In the genomic region with DNA sequence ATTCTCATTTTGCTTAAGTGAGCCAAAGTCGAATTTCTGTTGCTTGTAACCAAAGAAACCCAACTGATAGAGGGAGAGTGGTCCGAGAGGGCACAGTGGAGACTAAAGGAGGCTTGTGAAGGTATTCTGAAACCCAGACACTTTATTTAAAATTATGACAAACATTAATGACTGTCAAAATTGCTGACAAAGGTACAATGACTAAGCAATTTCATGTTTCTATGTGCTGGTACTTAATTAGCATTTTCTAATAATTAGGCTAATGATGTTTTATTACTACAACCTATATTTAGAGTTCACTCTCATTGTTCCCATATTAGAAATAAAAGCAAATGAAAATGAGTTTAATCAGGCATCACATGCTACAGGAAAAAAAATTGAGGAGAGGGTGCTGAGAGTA, we compare ENCODE assay signal across 21 cellular contexts.
A peak's percentile ranks its signal among the peaks of the same experiment; 100 is the strongest.
DNase-seq lines count a peak whose midpoint lies in the region; ATAC-seq, FAIRE-seq and TF ChIP-seq lines count a peak whose summit lies in the region.
"Had no signal": no experiment of that assay in that cellular context is flagged by ENCODE, and none has a peak within 500 bp of the region (broad histone marks: within the 10 kb centered on the region; RNA-seq: fewer than 3 reads in every experiment).

No MANE protein-coding gene starts in this region.

- H3K36me3 ChIP-seq in HepG2 (replicated peaks in 1 of 2; ENCODE audit: control insufficient read depth in 1 of 2, insufficient read depth in 2 of 2, low read length in 2 of 2) (no peaks in the 10 kb centered on the region), right lobe of liver (peaks cover 0 to 2% (median 0%) of the 10 kb centered on the region in 4 donors), IMR-90 (ENCODE audit: control insufficient read depth, insufficient read depth, low read length) (no peaks in the 10 kb centered on the region)
- H3K36me3 ChIP-seq: BE2C had no signal

- H3K23ac ChIP-seq in IMR-90 (ENCODE audit: low read depth, low read length) = no peak overlapping the region

- H3K4me2 ChIP-seq in HepG2 (ENCODE audit: low read depth, low read length) (no peak overlapping the region), IMR-90 (ENCODE audit: low read depth, low read length) (no peak overlapping the region)
- H3K4me2 ChIP-seq: BLaER1 treated with 17β-estradiol and CSF1 and Interleukin-3, amounts not matched to agents 10 nM and 100 nM had no signal

- no peak overlapping the region for H3K4me3 Mint-ChIP-seq in nephron progenitor cell
- H3K4me3 Mint-ChIP-seq in activated T-cell treated with anti-CD3 and anti-CD28 coated beads, Interleukin-2, amount 50 U/mL, for 24 hours = no peak overlapping the region
- H3K4me3 Mint-ChIP-seq: CD14-positive monocyte; CD4-positive, alpha-beta T cell; CD8-positive, alpha-beta memory T cell; H9 had no signal

- no peak for FAIRE-seq in HepG2 (lab: Jason Lieb, UNC)
- FAIRE-seq: D721Med, GM12878, GM19239 had no signal

- H3K4ac ChIP-seq in IMR-90 (ENCODE audit: low read depth, low read length) = no peak overlapping the region

- H3K79me1 ChIP-seq in IMR-90 (ENCODE audit: low read depth in 1 of 2, low read length in 2 of 2) = no peaks in the 10 kb centered on the region

- no peak overlapping the region for H4K5ac ChIP-seq in IMR-90 (ENCODE audit: low read depth, low read length)

- H2BK20ac ChIP-seq in IMR-90 (ENCODE audit: low read depth, low read length) = no peak overlapping the region

- H2AFZ ChIP-seq in HepG2 (ENCODE audit: low read length) (no peak overlapping the region), IMR-90 (replicated peaks; ENCODE audit: low read length, poor library complexity) (no peak overlapping the region)
- H2AFZ ChIP-seq: GM23248 had no signal

- in situ Hi-C loops in HepG2 (cut with HindIII; ENCODE audit: extremely low pct_ligation_motif_present, low pct_unique_long_range_greater_than_20kb) = no loop called here
- in situ Hi-C loops in IMR-90 (cut with MboI; ENCODE audit: low sequenced_read_pairs) = no loop called here

- ATAC-seq in HepG2 (no peak), right lobe of liver (no peak), IMR-90 (ENCODE audit: low read depth) (no peak)
- ATAC-seq: GM12878 had no signal

- H3K79me2 ChIP-seq in HepG2 (ENCODE audit: insufficient read depth, low read length) = no peaks in the 10 kb centered on the region

- TF ChIP-seq POLR2A in HepG2 (IDR thresholded peaks at IDR 0.05; ENCODE audit: insufficient read depth in 1 of 2, low read depth in 2 of 2, low read length in 2 of 2) (no peak), right lobe of liver (IDR thresholded peaks at IDR 0.05) (no peak), IMR-90 (IDR thresholded peaks at IDR 0.05; ENCODE audit: low read depth, low read length) (no peak)

- H3K27me3 Mint-ChIP-seq in nephron progenitor cell (ENCODE audit: low read depth, poor library complexity) = no peaks in the 10 kb centered on the region
- no peaks in the 10 kb centered on the region for H3K27me3 Mint-ChIP-seq in activated T-cell treated with anti-CD3 and anti-CD28 coated beads, Interleukin-2, amount 50 U/mL, for 24 hours
- H3K27me3 Mint-ChIP-seq: CD4-positive, alpha-beta T cell; CD8-positive, alpha-beta memory T cell had no signal

- 66% methylated on average over 2 of the region's 2 CpGs for WGBS in HepG2 (ENCODE audit: low lambda C conversion rate)
- 94% methylated on average over 2 of the region's 2 CpGs for WGBS in right lobe of liver (ENCODE audit: insufficient coverage, low coverage, low lambda C conversion rate, missing lambda C conversion rate)
- no CpG with 5 or more reads among the region's 2 CpGs for WGBS in IMR-90 (ENCODE audit: extremely low coverage in 2 of 2, insufficient read length in 1 of 2), 2 experiments

- no peak overlapping the region for H2BK5ac ChIP-seq in IMR-90 (ENCODE audit: low read depth, low read length, poor library complexity, severe bottlenecking)

- no peak overlapping the region for H3K56ac ChIP-seq in IMR-90 (ENCODE audit: extremely low read depth, insufficient read depth, low read length)

- no peak overlapping the region for H4K8ac ChIP-seq in IMR-90 (ENCODE audit: low read depth in 2 of 2, low read length in 2 of 2)

- intact Hi-C loops in HepG2 (cut with micrococcal nuclease; ENCODE audit: unreplicated experiment) = no loop called here
- intact Hi-C loops in right lobe of liver (cut with DNase I) = no loop called here
- intact Hi-C loops in IMR-90 (cut with micrococcal nuclease) = no loop called here

- TF ChIP-seq CTCF in HepG2 (CRISPR knock-in tag; IDR thresholded peaks at IDR 0.05) (no peak), right lobe of liver (IDR thresholded peaks at IDR 0.05) (no peak), IMR-90 (conservative IDR thresholded peaks at IDR 0.05; ENCODE audit: low read depth, low read length) (no peak), nephron progenitor cell (IDR thresholded peaks at IDR 0.05) (no peak)

- H3K4me1 ChIP-seq in HepG2 (ENCODE audit: insufficient read depth, low read length) = no peaks in the 10 kb centered on the region
- H3K4me1 ChIP-seq in right lobe of liver = no peaks in the 10 kb centered on the region
- H3K4me1 ChIP-seq in IMR-90 (ENCODE audit: control insufficient read depth, insufficient read depth, low read length) = no peaks in the 10 kb centered on the region
- H3K4me1 ChIP-seq: BE2C; BLaER1 treated with 17β-estradiol and CSF1 and Interleukin-3, amounts not matched to agents 10 nM and 100 nM had no signal

- DNase-seq in HepG2 (ENCODE audit: low spot score) (no peak), right lobe of liver (no peak), IMR-90 (no peak), nephron progenitor cell (no peak), mucosa of gallbladder (ENCODE audit: low spot score) (no peak)
- DNase-seq in activated T-cell treated with anti-CD3 and anti-CD28 coated beads, Interleukin-2, amount 50 U/mL, for 24 hours = no peak
- DNase-seq: AML-193; BE2C; CD4-positive, alpha-beta T cell; CD8-positive, alpha-beta memory T cell; DMS 273 treated with DMSO at 0.1 percent for 48 hours; DMS79; EL; GDM1; GM23248; H9 had no signal

- H4K91ac ChIP-seq in IMR-90 (ENCODE audit: insufficient read depth, low read depth, low read length) = no peak overlapping the region

- dilution Hi-C loops in IMR-90 (cut with HindIII; ENCODE audit: low sequenced_read_pairs, unreplicated experiment) = no loop called here

- H3K18ac ChIP-seq in IMR-90 (ENCODE audit: low read depth, low read length) = peak overlapping the region; percentile 77; the same call in 1 of the 2 replicates

- H4K20me1 ChIP-seq in HepG2 (ENCODE audit: insufficient read depth, low read length) = no peaks in the 10 kb centered on the region
- no peaks in the 10 kb centered on the region for H4K20me1 ChIP-seq in IMR-90 (ENCODE audit: insufficient read depth, low read length)
- H4K20me1 ChIP-seq: BLaER1 treated with 17β-estradiol and CSF1 and Interleukin-3, amounts not matched to agents 10 nM and 100 nM had no signal

- H2AK5ac ChIP-seq in IMR-90 (ENCODE audit: low read depth, low read length) = no peak overlapping the region

- H3K36me3 Mint-ChIP-seq in nephron progenitor cell (ENCODE audit: low read depth) = peaks cover 22% of the 10 kb centered on the region
- H3K36me3 Mint-ChIP-seq in activated T-cell treated with anti-CD3 and anti-CD28 coated beads, Interleukin-2, amount 50 U/mL, for 24 hours (ENCODE audit: low read depth) = peaks cover 15% of the 10 kb centered on the region

- POLR2A ChIA-PET in HepG2 (lab: Yijun Ruan, JAX) = no interaction called here
- POLR2A ChIA-PET in IMR-90 (lab: Charles Lee; ENCODE audit: unreplicated experiment) = no interaction called here

- CTCF ChIA-PET in HepG2 (lab: Yijun Ruan, JAX; ENCODE audit: low intra/inter-chr PET ratio, low total read pairs) (no interaction called here), IMR-90 (lab: Yijun Ruan, JAX) (no interaction called here)

- TF ChIP-seq EP300 in HepG2 (IDR thresholded peaks at IDR 0.05; ENCODE audit: low read depth in 2 of 2, low read length in 2 of 2) (no peak), HepG2 (CRISPR knock-in tag; IDR thresholded peaks at IDR 0.05; ENCODE audit: borderline replicate concordance) (no peak)

- peaks cover 4% of the 10 kb centered on the region for H3K4me1 Mint-ChIP-seq in nephron progenitor cell
- H3K4me1 Mint-ChIP-seq in activated T-cell treated with anti-CD3 and anti-CD28 coated beads, Interleukin-2, amount 50 U/mL, for 24 hours (ENCODE audit: low read depth) = peaks cover 10% of the 10 kb centered on the region
- H3K4me1 Mint-ChIP-seq: CD14-positive monocyte; CD8-positive, alpha-beta memory T cell; H9 had no signal

- H3K4me3 ChIP-seq in HepG2 (replicated peaks in 1 of 3; ENCODE audit: insufficient read depth in 1 of 3, low read depth in 2 of 3, low read length in 3 of 3) = no peak overlapping the region
- no peak overlapping the region for H3K4me3 ChIP-seq in right lobe of liver
- no peak overlapping the region for H3K4me3 ChIP-seq in IMR-90 (ENCODE audit: insufficient read depth, low read depth, low read length)
- H3K4me3 ChIP-seq: BLaER1 treated with 17β-estradiol and CSF1 and Interleukin-3, amounts not matched to agents 10 nM and 100 nM; GM12878; GM23248 had no signal

- 0 out of 2 replicates have a peak, but pooled peaks cover 3% of the 10 kb centered on the region for H3K9me1 ChIP-seq in IMR-90 (ENCODE audit: insufficient read depth, low read length)

- H3K27ac Mint-ChIP-seq in nephron progenitor cell = peak overlapping the region; percentile 48
- no peak overlapping the region for H3K27ac Mint-ChIP-seq in activated T-cell treated with anti-CD3 and anti-CD28 coated beads, Interleukin-2, amount 50 U/mL, for 24 hours
- H3K27ac Mint-ChIP-seq: CD14-positive monocyte; CD4-positive, alpha-beta T cell; CD8-positive, alpha-beta memory T cell; H9 had no signal

- H3K14ac ChIP-seq in IMR-90 (replicated peaks; ENCODE audit: low read depth, low read length) = no peak overlapping the region

- TF ChIP-seq RAD21 in HepG2 (CRISPR knock-in tag; IDR thresholded peaks at IDR 0.05) (no peak), IMR-90 (IDR thresholded peaks at IDR 0.05; ENCODE audit: low read length) (no peak)

- H3K9me3 Mint-ChIP-seq in nephron progenitor cell = no peaks in the 10 kb centered on the region
- H3K9me3 Mint-ChIP-seq in activated T-cell treated with anti-CD3 and anti-CD28 coated beads, Interleukin-2, amount 50 U/mL, for 24 hours = no peaks in the 10 kb centered on the region
- H3K9me3 Mint-ChIP-seq: CD14-positive monocyte; CD4-positive, alpha-beta T cell; CD8-positive, alpha-beta memory T cell; H9 had no signal

- no TSS peak for BruUV-seq in HepG2 (replicated peaks; lab: Mats Ljungman, UMichigan)
- no TSS peak for BruUV-seq in IMR-90 (replicated peaks; lab: Mats Ljungman, UMichigan)

- H3K9me3 ChIP-seq in HepG2 (ENCODE audit: low read length) (no peaks in the 10 kb centered on the region), right lobe of liver (no peaks in the 10 kb centered on the region), IMR-90 (ENCODE audit: control insufficient read depth, insufficient read depth, low read length) (no peaks in the 10 kb centered on the region)
- H3K9me3 ChIP-seq: BE2C; BLaER1 treated with 17β-estradiol and CSF1 and Interleukin-3, amounts not matched to agents 10 nM and 100 nM had no signal

- H2AK9ac ChIP-seq in IMR-90 (replicated peaks; ENCODE audit: low read depth, low read length, poor library complexity) = no peak overlapping the region

- H3K27me3 ChIP-seq in HepG2 (ENCODE audit: control insufficient read depth in 1 of 2, insufficient read depth in 2 of 2, low read length in 2 of 2) = no peaks in the 10 kb centered on the region
- no peaks in the 10 kb centered on the region for H3K27me3 ChIP-seq in right lobe of liver
- no peaks in the 10 kb centered on the region for H3K27me3 ChIP-seq in IMR-90 (ENCODE audit: control insufficient read depth, insufficient read depth, low read length)
- H3K27me3 ChIP-seq: BE2C; BLaER1 treated with 17β-estradiol and CSF1 and Interleukin-3, amounts not matched to agents 10 nM and 100 nM had no signal

- no peak overlapping the region for H3K9ac ChIP-seq in HepG2 (ENCODE audit: insufficient read depth, low read depth, low read length)
- H3K9ac ChIP-seq in IMR-90 (ENCODE audit: low read depth, low read length) = no peak overlapping the region
- H3K9ac ChIP-seq: BLaER1 treated with 17β-estradiol and CSF1 and Interleukin-3, amounts not matched to agents 10 nM and 100 nM; GM23248 had no signal

- H2BK15ac ChIP-seq in IMR-90 (ENCODE audit: low read depth, low read length) = no peak overlapping the region

- H3K27ac ChIP-seq in HepG2 (ENCODE audit: extremely low read length, insufficient read depth, low read length) (no peak overlapping the region), right lobe of liver (no peak overlapping the region), IMR-90 (ENCODE audit: insufficient read depth, low read length) (no peak overlapping the region)
- H3K27ac ChIP-seq: BLaER1 treated with 17β-estradiol and CSF1 and Interleukin-3, amounts not matched to agents 10 nM and 100 nM; GM23248 had no signal

- H2BK120ac ChIP-seq in IMR-90 (ENCODE audit: low read depth, low read length) = no peak overlapping the region
